1 cellular context compared by ENCODE assay signal in the genomic region with DNA sequence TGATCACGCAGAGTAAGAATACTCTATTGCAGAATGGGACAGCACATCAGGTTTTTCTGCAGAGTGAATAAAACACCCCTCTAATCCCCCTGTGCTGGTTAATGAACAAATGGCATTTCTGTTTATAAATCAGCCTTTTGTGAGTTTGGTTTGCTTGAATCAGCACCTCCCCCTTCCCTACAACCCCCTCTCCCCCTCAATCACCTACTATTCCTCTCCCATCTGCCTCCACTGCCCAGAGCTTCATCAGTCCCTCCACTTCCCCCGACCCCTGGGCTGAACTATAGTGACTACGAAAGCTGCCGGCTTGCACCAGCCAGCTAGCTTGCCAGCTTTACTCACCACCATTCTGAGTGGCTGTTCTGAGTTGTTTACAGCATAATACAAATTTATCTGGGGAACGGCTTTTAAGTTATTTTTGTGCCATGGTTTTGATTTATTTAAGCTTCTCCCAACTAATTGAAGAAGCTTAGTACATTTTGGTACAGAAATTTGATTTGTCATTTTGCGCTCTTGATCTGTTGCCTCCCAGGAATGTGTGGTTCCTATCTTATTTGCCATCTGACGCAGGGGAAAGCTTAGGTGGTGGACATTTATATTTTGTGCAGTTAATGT.
TF ChIP-seq lines count a peak whose summit lies in the region.

No MANE protein-coding gene starts in this region.

TF ChIP-seq in GM12878, 131 proteins besides CTCF, POLR2A, EP300 and RAD21 (continued from another document):
- TF ChIP-seq, protein P1, sequence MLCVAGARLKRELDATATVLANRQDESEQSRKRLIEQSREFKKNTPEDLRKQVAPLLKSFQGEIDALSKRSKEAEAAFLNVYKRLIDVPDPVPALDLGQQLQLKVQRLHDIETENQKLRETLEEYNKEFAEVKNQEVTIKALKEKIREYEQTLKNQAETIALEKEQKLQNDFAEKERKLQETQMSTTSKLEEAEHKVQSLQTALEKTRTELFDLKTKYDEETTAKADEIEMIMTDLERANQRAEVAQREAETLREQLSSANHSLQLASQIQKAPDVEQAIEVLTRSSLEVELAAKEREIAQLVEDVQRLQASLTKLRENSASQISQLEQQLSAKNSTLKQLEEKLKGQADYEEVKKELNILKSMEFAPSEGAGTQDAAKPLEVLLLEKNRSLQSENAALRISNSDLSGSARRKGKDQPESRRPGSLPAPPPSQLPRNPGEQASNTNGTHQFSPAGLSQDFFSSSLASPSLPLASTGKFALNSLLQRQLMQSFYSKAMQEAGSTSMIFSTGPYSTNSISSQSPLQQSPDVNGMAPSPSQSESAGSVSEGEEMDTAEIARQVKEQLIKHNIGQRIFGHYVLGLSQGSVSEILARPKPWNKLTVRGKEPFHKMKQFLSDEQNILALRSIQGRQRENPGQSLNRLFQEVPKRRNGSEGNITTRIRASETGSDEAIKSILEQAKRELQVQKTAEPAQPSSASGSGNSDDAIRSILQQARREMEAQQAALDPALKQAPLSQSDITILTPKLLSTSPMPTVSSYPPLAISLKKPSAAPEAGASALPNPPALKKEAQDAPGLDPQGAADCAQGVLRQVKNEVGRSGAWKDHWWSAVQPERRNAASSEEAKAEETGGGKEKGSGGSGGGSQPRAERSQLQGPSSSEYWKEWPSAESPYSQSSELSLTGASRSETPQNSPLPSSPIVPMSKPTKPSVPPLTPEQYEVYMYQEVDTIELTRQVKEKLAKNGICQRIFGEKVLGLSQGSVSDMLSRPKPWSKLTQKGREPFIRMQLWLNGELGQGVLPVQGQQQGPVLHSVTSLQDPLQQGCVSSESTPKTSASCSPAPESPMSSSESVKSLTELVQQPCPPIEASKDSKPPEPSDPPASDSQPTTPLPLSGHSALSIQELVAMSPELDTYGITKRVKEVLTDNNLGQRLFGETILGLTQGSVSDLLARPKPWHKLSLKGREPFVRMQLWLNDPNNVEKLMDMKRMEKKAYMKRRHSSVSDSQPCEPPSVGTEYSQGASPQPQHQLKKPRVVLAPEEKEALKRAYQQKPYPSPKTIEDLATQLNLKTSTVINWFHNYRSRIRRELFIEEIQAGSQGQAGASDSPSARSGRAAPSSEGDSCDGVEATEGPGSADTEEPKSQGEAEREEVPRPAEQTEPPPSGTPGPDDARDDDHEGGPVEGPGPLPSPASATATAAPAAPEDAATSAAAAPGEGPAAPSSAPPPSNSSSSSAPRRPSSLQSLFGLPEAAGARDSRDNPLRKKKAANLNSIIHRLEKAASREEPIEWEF (IDR thresholded peaks at IDR 0.05; ENCODE audit: insufficient replicate concordance, low read depth, low read length), result no peak
- no peak for TF ChIP-seq FOXK2 (IDR thresholded peaks at IDR 0.05)
- TF ChIP-seq SIX5 (IDR thresholded peaks at IDR 0.05; ENCODE audit: low read depth, low read length, severe bottlenecking), result no peak
- TF ChIP-seq, protein P2, sequence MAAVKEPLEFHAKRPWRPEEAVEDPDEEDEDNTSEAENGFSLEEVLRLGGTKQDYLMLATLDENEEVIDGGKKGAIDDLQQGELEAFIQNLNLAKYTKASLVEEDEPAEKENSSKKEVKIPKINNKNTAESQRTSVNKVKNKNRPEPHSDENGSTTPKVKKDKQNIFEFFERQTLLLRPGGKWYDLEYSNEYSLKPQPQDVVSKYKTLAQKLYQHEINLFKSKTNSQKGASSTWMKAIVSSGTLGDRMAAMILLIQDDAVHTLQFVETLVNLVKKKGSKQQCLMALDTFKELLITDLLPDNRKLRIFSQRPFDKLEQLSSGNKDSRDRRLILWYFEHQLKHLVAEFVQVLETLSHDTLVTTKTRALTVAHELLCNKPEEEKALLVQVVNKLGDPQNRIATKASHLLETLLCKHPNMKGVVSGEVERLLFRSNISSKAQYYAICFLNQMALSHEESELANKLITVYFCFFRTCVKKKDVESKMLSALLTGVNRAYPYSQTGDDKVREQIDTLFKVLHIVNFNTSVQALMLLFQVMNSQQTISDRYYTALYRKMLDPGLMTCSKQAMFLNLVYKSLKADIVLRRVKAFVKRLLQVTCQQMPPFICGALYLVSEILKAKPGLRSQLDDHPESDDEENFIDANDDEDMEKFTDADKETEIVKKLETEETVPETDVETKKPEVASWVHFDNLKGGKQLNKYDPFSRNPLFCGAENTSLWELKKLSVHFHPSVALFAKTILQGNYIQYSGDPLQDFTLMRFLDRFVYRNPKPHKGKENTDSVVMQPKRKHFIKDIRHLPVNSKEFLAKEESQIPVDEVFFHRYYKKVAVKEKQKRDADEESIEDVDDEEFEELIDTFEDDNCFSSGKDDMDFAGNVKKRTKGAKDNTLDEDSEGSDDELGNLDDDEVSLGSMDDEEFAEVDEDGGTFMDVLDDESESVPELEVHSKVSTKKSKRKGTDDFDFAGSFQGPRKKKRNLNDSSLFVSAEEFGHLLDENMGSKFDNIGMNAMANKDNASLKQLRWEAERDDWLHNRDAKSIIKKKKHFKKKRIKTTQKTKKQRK (IDR thresholded peaks at IDR 0.05; ENCODE audit: low read depth, low read length), result no peak
- no peak for TF ChIP-seq POU2F2 (IDR thresholded peaks at IDR 0.05; ENCODE audit: borderline replicate concordance, low read depth, low read length)
- no peak for TF ChIP-seq ZZZ3 (IDR thresholded peaks at IDR 0.05; ENCODE audit: control insufficient read depth, insufficient read length, low read depth)
- no peak for TF ChIP-seq BCL11A (IDR thresholded peaks at IDR 0.05; ENCODE audit: low read depth, low read length)
- TF ChIP-seq MEF2B (IDR thresholded peaks at IDR 0.05; ENCODE audit: partially characterized antibody, poor library complexity, severe bottlenecking), result no peak
- no peak for TF ChIP-seq SUPT20H (IDR thresholded peaks at IDR 0.05; ENCODE audit: borderline replicate concordance, control insufficient read depth, low read depth, low read length)
- TF ChIP-seq RELA (IDR thresholded peaks at IDR 0.05; ENCODE audit: borderline replicate concordance, partially characterized antibody), result no peak
- TF ChIP-seq ZNF217 (IDR thresholded peaks at IDR 0.05), result no peak
- TF ChIP-seq, protein P3, sequence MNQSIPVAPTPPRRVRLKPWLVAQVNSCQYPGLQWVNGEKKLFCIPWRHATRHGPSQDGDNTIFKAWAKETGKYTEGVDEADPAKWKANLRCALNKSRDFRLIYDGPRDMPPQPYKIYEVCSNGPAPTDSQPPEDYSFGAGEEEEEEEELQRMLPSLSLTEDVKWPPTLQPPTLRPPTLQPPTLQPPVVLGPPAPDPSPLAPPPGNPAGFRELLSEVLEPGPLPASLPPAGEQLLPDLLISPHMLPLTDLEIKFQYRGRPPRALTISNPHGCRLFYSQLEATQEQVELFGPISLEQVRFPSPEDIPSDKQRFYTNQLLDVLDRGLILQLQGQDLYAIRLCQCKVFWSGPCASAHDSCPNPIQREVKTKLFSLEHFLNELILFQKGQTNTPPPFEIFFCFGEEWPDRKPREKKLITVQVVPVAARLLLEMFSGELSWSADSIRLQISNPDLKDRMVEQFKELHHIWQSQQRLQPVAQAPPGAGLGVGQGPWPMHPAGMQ (IDR thresholded peaks at IDR 0.05; ENCODE audit: borderline replicate concordance), result no peak
- no peak for TF ChIP-seq BACH1 (IDR thresholded peaks at IDR 0.05; ENCODE audit: borderline replicate concordance)
- TF ChIP-seq HDGF (IDR thresholded peaks at IDR 0.05), result no peak
- TF ChIP-seq, protein P4, sequence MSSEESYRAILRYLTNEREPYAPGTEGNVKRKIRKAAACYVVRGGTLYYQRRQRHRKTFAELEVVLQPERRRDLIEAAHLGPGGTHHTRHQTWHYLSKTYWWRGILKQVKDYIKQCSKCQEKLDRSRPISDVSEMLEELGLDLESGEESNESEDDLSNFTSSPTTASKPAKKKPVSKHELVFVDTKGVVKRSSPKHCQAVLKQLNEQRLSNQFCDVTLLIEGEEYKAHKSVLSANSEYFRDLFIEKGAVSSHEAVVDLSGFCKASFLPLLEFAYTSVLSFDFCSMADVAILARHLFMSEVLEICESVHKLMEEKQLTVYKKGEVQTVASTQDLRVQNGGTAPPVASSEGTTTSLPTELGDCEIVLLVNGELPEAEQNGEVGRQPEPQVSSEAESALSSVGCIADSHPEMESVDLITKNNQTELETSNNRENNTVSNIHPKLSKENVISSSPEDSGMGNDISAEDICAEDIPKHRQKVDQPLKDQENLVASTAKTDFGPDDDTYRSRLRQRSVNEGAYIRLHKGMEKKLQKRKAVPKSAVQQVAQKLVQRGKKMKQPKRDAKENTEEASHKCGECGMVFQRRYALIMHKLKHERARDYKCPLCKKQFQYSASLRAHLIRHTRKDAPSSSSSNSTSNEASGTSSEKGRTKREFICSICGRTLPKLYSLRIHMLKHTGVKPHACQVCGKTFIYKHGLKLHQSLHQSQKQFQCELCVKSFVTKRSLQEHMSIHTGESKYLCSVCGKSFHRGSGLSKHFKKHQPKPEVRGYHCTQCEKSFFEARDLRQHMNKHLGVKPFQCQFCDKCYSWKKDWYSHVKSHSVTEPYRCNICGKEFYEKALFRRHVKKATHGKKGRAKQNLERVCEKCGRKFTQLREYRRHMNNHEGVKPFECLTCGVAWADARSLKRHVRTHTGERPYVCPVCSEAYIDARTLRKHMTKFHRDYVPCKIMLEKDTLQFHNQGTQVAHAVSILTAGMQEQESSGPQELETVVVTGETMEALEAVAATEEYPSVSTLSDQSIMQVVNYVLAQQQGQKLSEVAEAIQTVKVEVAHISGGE (CRISPR knock-in tag; IDR thresholded peaks at IDR 0.05), result no peak
- no peak for TF ChIP-seq TBL1XR1 (IDR thresholded peaks at IDR 0.05; ENCODE audit: low read depth, low read length)
- no peak for TF ChIP-seq STAT3 (IDR thresholded peaks at IDR 0.05; ENCODE audit: low read depth, low read length)
TF ChIP-seq in GM12878: peak in this region for 0.
